In the genomic region with DNA sequence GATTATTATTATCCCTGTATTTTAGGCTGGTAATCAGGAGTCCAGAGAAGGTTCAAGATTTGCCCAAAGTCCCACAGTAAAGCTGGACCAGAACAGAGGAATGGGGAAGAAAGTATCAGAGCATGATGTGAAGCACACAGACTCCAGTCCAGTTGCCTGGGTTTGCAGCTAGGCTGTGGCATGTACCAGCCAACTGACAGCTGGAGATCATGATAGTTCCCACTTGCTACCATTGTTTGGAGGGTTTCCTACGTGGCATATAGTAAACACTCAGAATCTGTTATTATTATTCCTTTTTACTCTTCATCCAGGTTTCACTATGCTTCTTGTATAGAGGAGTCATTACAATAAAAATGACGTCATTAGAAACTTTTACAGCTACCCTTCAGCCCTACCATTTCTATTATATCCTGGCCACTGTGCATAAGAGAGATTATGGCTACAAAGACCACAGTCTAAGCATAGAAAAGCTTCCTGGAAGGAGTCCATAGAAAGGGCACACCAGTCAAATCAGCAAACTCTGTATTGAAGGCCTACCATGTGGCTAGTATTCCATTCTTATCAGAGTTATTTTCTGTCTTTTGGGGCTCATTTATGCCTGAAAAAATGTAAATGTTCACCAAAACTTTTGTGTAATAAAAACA, we compare ENCODE assay signal across 17 cellular contexts.
DNase-seq lines count a peak whose midpoint lies in the region; ATAC-seq, FAIRE-seq and TF ChIP-seq lines count a peak whose summit lies in the region.
"Had no signal": no experiment of that assay in that cellular context is flagged by ENCODE, and none has a peak within 500 bp of the region (broad histone marks: within the 10 kb centered on the region; RNA-seq: fewer than 3 reads in every experiment).

No MANE protein-coding gene starts in this region.

- FAIRE-seq in K562 (lab: Jason Lieb, UNC): peak; percentile 6
- FAIRE-seq: G401.6 had no signal

- H3K27ac ChIP-seq in K562 (ENCODE audit: extremely low read depth, low read depth, low read length) (peak overlapping the region; percentile 2; the same call in 1 of the 3 replicates), smooth muscle cell (ENCODE audit: low read depth) (no peak overlapping the region)

- BruUV-seq in K562 (replicated peaks; lab: Mats Ljungman, UMichigan): no TSS peak

- peaks cover 0 to 3% (median 0%) of the 10 kb centered on the region in 7 donors for H3K9me3 Mint-ChIP-seq in CD14-positive monocyte
- H3K9me3 Mint-ChIP-seq: H9 had no signal

- peak overlapping the region; percentile 52 for H2AFZ ChIP-seq in K562 (ENCODE audit: low read depth, low read length)
- no peak overlapping the region for H2AFZ ChIP-seq in smooth muscle cell (ENCODE audit: low read depth)

- TF ChIP-seq EP300 in K562 (IDR thresholded peaks at IDR 0.05; ENCODE audit: low read length): no peak

- intact Hi-C loops in K562 (cut with micrococcal nuclease) (no loop called here), CD14-positive monocyte (cut with micrococcal nuclease) (no loop called here)

- peaks cover 4% of the 10 kb centered on the region for H3K4me1 Mint-ChIP-seq in CD14-positive monocyte

- POLR2A ChIA-PET in K562 (lab: Yijun Ruan, JAX): interaction anchor here (1.6 to 4.5 kb wide), 5 partner anchors 11 to 16 kb away, joined by 4 to 23 read pairs (median 7); no protein-coding TSS in a partner anchor

- ATAC-seq in K562 (peak; percentile 55), GM21737 (IDR thresholded peaks at IDR 0.05; ENCODE audit: unreplicated experiment) (no peak)
- ATAC-seq: PC-3 had no signal

- peaks cover 0 to 3% (median 3%) of the 10 kb centered on the region in 3 donors for H3K27me3 Mint-ChIP-seq in CD14-positive monocyte (ENCODE audit: low read depth in 3 of 3)

- no peaks in the 10 kb centered on the region for H3F3A ChIP-seq in smooth muscle cell (ENCODE audit: low read depth)

- CTCF ChIA-PET in K562 (lab: Yijun Ruan, JAX; ENCODE audit: low intra/inter-chr PET ratio): no interaction called here

- DNase-seq in NCI-H1092 treated with DMSO at 0.1 percent for 48 hours (lab: John Stamatoyannopoulos, UW) (peak; percentile 10), NCI-H1092 (lab: John Stamatoyannopoulos, UW) (no peak), NCI-H774 (lab: John Stamatoyannopoulos, UW) (peak; percentile 13), K562 (ENCODE audit: extremely low read depth in 1 of 4, low spot score in 3 of 4) (no peak), smooth muscle cell (lab: John Stamatoyannopoulos, UW; ENCODE audit: unreplicated experiment) (no peak), CD14-positive monocyte (ENCODE audit: low spot score) (no peak), occipital lobe (lab: John Stamatoyannopoulos, UW) (no peak)
- DNase-seq: 8988T, H9, NCI-H1417 treated with DMSO at 0.1 percent for 48 hours, NCI-H187 treated with DMSO at 0.1 percent for 48 hours, NCI-H345, NCI-H526 treated with DMSO at 0.1 percent for 48 hours, PC-3, SW 1271 had no signal

- H3K27me3 ChIP-seq in K562 (ENCODE audit: control insufficient read depth in 2 of 2, insufficient read depth in 2 of 2, low read length in 2 of 2): no peaks in the 10 kb centered on the region
- H3K27me3 ChIP-seq in smooth muscle cell (ENCODE audit: low read depth): no peaks in the 10 kb centered on the region

- TF ChIP-seq CTCF in K562 (IDR thresholded peaks at IDR 0.05 in 2 of 3, conservative IDR thresholded peaks at IDR 0.05 in 1 of 3; ENCODE audit: insufficient read depth in 2 of 3, low read depth in 1 of 3, low read length in 3 of 3): no peak
- TF ChIP-seq CTCF in smooth muscle cell (IDR thresholded peaks at IDR 0.05; ENCODE audit: borderline replicate concordance, insufficient read depth, poor library complexity, severe bottlenecking): no peak
- no peak for TF ChIP-seq CTCF in CD14-positive monocyte (IDR thresholded peaks at IDR 0.05)

- 31% methylated on average over 2 of the region's 2 CpGs for WGBS in K562 (ENCODE audit: insufficient coverage, low coverage, missing lambda C conversion rate)
- WGBS in smooth muscle cell (ENCODE audit: low lambda C conversion rate): 69% methylated on average over 2 of the region's 2 CpGs

- H3K4me2 ChIP-seq in K562 (ENCODE audit: insufficient read depth, low read length) (no peak overlapping the region), smooth muscle cell (peak overlapping the region; percentile 47)

- H3K79me2 ChIP-seq in K562 (ENCODE audit: control insufficient read depth, insufficient read depth, low read length) (no peaks in the 10 kb centered on the region), smooth muscle cell (ENCODE audit: low read depth) (no peaks in the 10 kb centered on the region)

- TF ChIP-seq POLR2A in K562 (conservative IDR thresholded peaks at IDR 0.05): no peak

- H3K4me1 ChIP-seq in K562 (replicated peaks in 1 of 2; ENCODE audit: control insufficient read depth in 2 of 2, insufficient read depth in 2 of 2, low read length in 2 of 2) (peaks cover 2 to 10% of the 10 kb centered on the region in 2 experiments; a peak in 2 of 5 replicates), smooth muscle cell (ENCODE audit: low read depth) (peaks cover 5% of the 10 kb centered on the region)

- H3K9ac ChIP-seq in K562 (ENCODE audit: insufficient read depth in 1 of 2, low read depth in 2 of 2, low read length in 2 of 2): no peak overlapping the region
- H3K9ac ChIP-seq in smooth muscle cell (ENCODE audit: low read depth): no peak overlapping the region

- no peaks in the 10 kb centered on the region for H3K36me3 Mint-ChIP-seq in CD14-positive monocyte

- H3K4me3 ChIP-seq in K562 (no peak overlapping the region), smooth muscle cell (no peak overlapping the region)

- H3K4me3 Mint-ChIP-seq in CD14-positive monocyte: no peak overlapping the region
- H3K4me3 Mint-ChIP-seq: H9 had no signal

- no peak overlapping the region for H3K27ac Mint-ChIP-seq in CD14-positive monocyte
- H3K27ac Mint-ChIP-seq: H9 had no signal

- 0 out of 4 replicates have a peak, but pooled peaks of 1 of the 2 experiments have one; percentile 0 for TF ChIP-seq RAD21 in K562 (CRISPR knock-in tag; conservative IDR thresholded peaks at IDR 0.05 in 1 of 2, IDR thresholded peaks at IDR 0.05 in 1 of 2)

- in situ Hi-C loops in K562 (cut with MboI): no loop called here

- H3K36me3 ChIP-seq in K562 (ENCODE audit: control insufficient read depth, insufficient read depth, low read length) (no peaks in the 10 kb centered on the region), smooth muscle cell (ENCODE audit: low read depth) (no peaks in the 10 kb centered on the region)

- H3K9me3 ChIP-seq in K562 (replicated peaks; ENCODE audit: control insufficient read depth, insufficient read depth, low read depth, low read length) (no peaks in the 10 kb centered on the region), smooth muscle cell (replicated peaks; ENCODE audit: low read depth) (no peaks in the 10 kb centered on the region)

- H4K20me1 ChIP-seq in K562 (replicated peaks; ENCODE audit: control insufficient read depth, insufficient read depth, low read length) (no peaks in the 10 kb centered on the region), smooth muscle cell (ENCODE audit: low read depth) (no peaks in the 10 kb centered on the region)

- no peaks in the 10 kb centered on the region for H3K9me1 ChIP-seq in K562 (ENCODE audit: control insufficient read depth, insufficient read depth, low read length)

TF ChIP-seq in K562, 482 proteins besides CTCF, POLR2A, EP300 and RAD21 (continues in another document):
- TF ChIP-seq SREBF2 (CRISPR knock-in tag; IDR thresholded peaks at IDR 0.05) (no peak), PYGO2 (tag; IDR thresholded peaks at IDR 0.05) (no peak), ATF7 (IDR thresholded peaks at IDR 0.05) (peak; percentile 98), U2AF2 (optimal IDR thresholded peaks at IDR 0.05; ENCODE audit: low read depth, low read length) (no peak), RBM39 (optimal IDR thresholded peaks at IDR 0.05; ENCODE audit: low read depth, low read length) (no peak), MCM3 (IDR thresholded peaks at IDR 0.05) (no peak), ETV5 (CRISPR knock-in tag; IDR thresholded peaks at IDR 0.05; ENCODE audit: low read depth) (no peak), MCM7 (IDR thresholded peaks at IDR 0.05) (no peak), ZNF324 (CRISPR knock-in tag; IDR thresholded peaks at IDR 0.05) (no peak), KDM5B (IDR thresholded peaks at IDR 0.05; ENCODE audit: insufficient replicate concordance, low read depth, low read length) (no peak), JUNB (CRISPR knock-in tag; conservative IDR thresholded peaks at IDR 0.05) (peak; percentile 77), NR2F6 (CRISPR knock-in tag; IDR thresholded peaks at IDR 0.05) (no peak), CBX2 (IDR thresholded peaks at IDR 0.05; ENCODE audit: insufficient read depth, low read length, poor library complexity, severe bottlenecking) (no peak), SNRNP70 (optimal IDR thresholded peaks at IDR 0.05; ENCODE audit: low read depth, low read length) (no peak), ETV6 (IDR thresholded peaks at IDR 0.05; ENCODE audit: borderline replicate concordance in 1 of 2, low read depth in 2 of 2, low read length in 1 of 2) (no peak), ETV6 (CRISPR knock-in tag; IDR thresholded peaks at IDR 0.05; ENCODE audit: borderline replicate concordance) (no peak), MEIS2 (IDR thresholded peaks at IDR 0.05; ENCODE audit: partially characterized antibody) (peak; percentile 1), CHCHD3 (CRISPR knock-in tag; IDR thresholded peaks at IDR 0.05) (no peak)
- TF ChIP-seq, protein P1, sequence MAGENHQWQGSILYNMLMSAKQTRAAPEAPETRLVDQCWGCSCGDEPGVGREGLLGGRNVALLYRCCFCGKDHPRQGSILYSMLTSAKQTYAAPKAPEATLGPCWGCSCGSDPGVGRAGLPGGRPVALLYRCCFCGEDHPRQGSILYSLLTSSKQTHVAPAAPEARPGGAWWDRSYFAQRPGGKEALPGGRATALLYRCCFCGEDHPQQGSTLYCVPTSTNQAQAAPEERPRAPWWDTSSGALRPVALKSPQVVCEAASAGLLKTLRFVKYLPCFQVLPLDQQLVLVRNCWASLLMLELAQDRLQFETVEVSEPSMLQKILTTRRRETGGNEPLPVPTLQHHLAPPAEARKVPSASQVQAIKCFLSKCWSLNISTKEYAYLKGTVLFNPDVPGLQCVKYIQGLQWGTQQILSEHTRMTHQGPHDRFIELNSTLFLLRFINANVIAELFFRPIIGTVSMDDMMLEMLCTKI (IDR thresholded peaks at IDR 0.05; ENCODE audit: partially characterized antibody): no peak

Comparison
In these comparisons a context has a peak if more than half of its experiments do, and no peak if none do; other contexts are left out.
1. DNase-seq: peak in NCI-H1092 treated with DMSO at 0.1 percent for 48 hours (single experiment) and NCI-H774 (single experiment); none in NCI-H1092 (single experiment), K562 (0 of 4), smooth muscle cell (single experiment), CD14-positive monocyte (single experiment) and occipital lobe (single experiment).